In the genomic region with DNA sequence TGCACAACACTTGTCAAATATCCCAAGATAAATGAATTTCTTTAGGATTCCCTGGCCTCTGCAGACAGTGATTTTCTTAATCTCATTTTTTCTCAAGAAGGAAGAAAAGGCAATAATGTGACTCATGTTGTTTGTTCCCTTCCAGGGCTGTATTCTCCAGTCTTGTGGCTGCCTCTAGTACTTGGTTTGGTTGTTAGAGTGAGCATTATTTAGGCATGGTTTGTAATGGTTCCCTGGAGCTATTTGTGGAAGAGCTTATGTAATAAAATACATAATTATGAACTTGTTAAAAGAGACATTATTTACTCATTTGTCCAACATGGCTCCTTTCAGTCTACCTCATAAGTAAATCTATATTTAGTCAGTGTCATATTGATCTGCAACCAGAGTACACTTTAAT, we compare ENCODE assay signal across 22 cellular contexts.
DNase-seq lines count a peak whose midpoint lies in the region; ATAC-seq and TF ChIP-seq lines count a peak whose summit lies in the region.
"Had no signal": no experiment of that assay in that cellular context is flagged by ENCODE, and none has a peak within 500 bp of the region (broad histone marks: within the 10 kb centered on the region; RNA-seq: fewer than 3 reads in every experiment).

No MANE protein-coding gene starts in this region.

- intact Hi-C loops in right lobe of liver (cut with DNase I), result no loop called here

- TF ChIP-seq POLR2A in right lobe of liver (IDR thresholded peaks at IDR 0.05), result no peak

- no peak overlapping the region for H3K18ac ChIP-seq in mesenchymal stem cell (ENCODE audit: low read depth in 1 of 2, low read length in 2 of 2)

- H3K14ac ChIP-seq in mesenchymal stem cell (ENCODE audit: low read length in 2 of 2), result no peak overlapping the region

- TF ChIP-seq CTCF in right lobe of liver (IDR thresholded peaks at IDR 0.05), result no peak

- no peak overlapping the region for H2BK15ac ChIP-seq in mesenchymal stem cell (ENCODE audit: low read depth, poor library complexity, severe bottlenecking)

- H2BK5ac ChIP-seq in mesenchymal stem cell (ENCODE audit: low read depth, low read length, poor library complexity, severe bottlenecking), result no peak overlapping the region

- no peak overlapping the region for H2BK120ac ChIP-seq in mesenchymal stem cell (ENCODE audit: low read depth, low read length)

- H3K9ac ChIP-seq in adipocyte (ENCODE audit: low read length), result no peak overlapping the region
- no peak overlapping the region for H3K9ac ChIP-seq in mesenchymal stem cell (ENCODE audit: low read length)

- H3K27ac ChIP-seq in mesenchymal stem cell (ENCODE audit: low read length, poor library complexity, severe bottlenecking) (no peak overlapping the region), right lobe of liver (no peak overlapping the region)
- H3K27ac ChIP-seq: body of pancreas, epithelial cell of prostate, tibial artery had no signal

- no peak overlapping the region for H3K4me3 ChIP-seq in adipocyte (ENCODE audit: low read length)
- no peak overlapping the region for H3K4me3 ChIP-seq in mesenchymal stem cell (ENCODE audit: insufficient read depth in 1 of 2, low read depth in 1 of 2, low read length in 2 of 2)
- H3K4me3 ChIP-seq in right lobe of liver, result no peak overlapping the region
- H3K4me3 ChIP-seq: body of pancreas, tibial artery had no signal

- H3K27me3 ChIP-seq in adipocyte (replicated peaks; ENCODE audit: control insufficient read depth, insufficient read depth, low read length) (no peaks in the 10 kb centered on the region), mesenchymal stem cell (ENCODE audit: control insufficient read depth in 1 of 2, insufficient read depth in 1 of 2, low read length in 2 of 2) (no peaks in the 10 kb centered on the region), right lobe of liver (no peaks in the 10 kb centered on the region)
- H3K27me3 ChIP-seq: body of pancreas, tibial artery had no signal

- DNase-seq in NCI-H1105 treated with DMSO at 0.1 percent for 48 hours (lab: John Stamatoyannopoulos, UW) (peak; percentile 41), NCI-H1105 (lab: John Stamatoyannopoulos, UW) (no peak), NCI-H146 treated with DMSO at 0.1 percent for 48 hours (lab: John Stamatoyannopoulos, UW; ENCODE audit: unreplicated experiment) (peak; percentile 90), adipocyte (ENCODE audit: low read depth) (peak; percentile 35), mesenchymal stem cell (peak; percentile 40), right lobe of liver (no peak)
- DNase-seq: activated CD4-positive, alpha-beta memory T cell treated with anti-CD3 and anti-CD28 coated beads, Interleukin-2, amount 10 ng/mL, durations not matched to agents 7 days and 5 days; activated naive CD4-positive, alpha-beta T cell treated with anti-CD3 and anti-CD28 coated beads, Interleukin-2, amount 50 U/mL, for 16 hours; activated T-cell treated with anti-CD3 and anti-CD28 coated beads, Interleukin-2, amount 50 U/mL, for 24 hours; body of pancreas; C1 segment of cervical spinal cord; cortex of kidney; MV-4-11; occipital lobe; right cardiac atrium; Right ventricle myocardium superior; stimulated activated naive CD4-positive, alpha-beta T cell; tibial artery had no signal

- no peak overlapping the region for H2AK5ac ChIP-seq in mesenchymal stem cell (ENCODE audit: low read length, severe bottlenecking)

- ATAC-seq in HG03439 (IDR thresholded peaks at IDR 0.05; ENCODE audit: unreplicated experiment) (no peak), right lobe of liver (no peak), GM21423 (IDR thresholded peaks at IDR 0.05; ENCODE audit: unreplicated experiment) (no peak)
- ATAC-seq: body of pancreas, right cardiac atrium, WTC11 had no signal

- no peak overlapping the region for H4K8ac ChIP-seq in mesenchymal stem cell (ENCODE audit: low read length)

- no peak overlapping the region for H2BK12ac ChIP-seq in mesenchymal stem cell (ENCODE audit: low read length in 2 of 2)

- H2AFZ ChIP-seq in mesenchymal stem cell (ENCODE audit: low read depth, low read length), result no peak overlapping the region

- no peaks in the 10 kb centered on the region for H3K9me3 ChIP-seq in adipocyte (ENCODE audit: control insufficient read depth, low read length)
- no peaks in the 10 kb centered on the region for H3K9me3 ChIP-seq in mesenchymal stem cell (ENCODE audit: control insufficient read depth, low read length)
- H3K9me3 ChIP-seq in right lobe of liver, result no peaks in the 10 kb centered on the region
- H3K9me3 ChIP-seq: body of pancreas, tibial artery had no signal

- H3K79me1 ChIP-seq in mesenchymal stem cell (replicated peaks; ENCODE audit: low read length, poor library complexity, severe bottlenecking), result no peaks in the 10 kb centered on the region

- no peak overlapping the region for H3K4ac ChIP-seq in mesenchymal stem cell (ENCODE audit: low read depth in 1 of 2, low read length in 2 of 2)

- H3K4me2 ChIP-seq in mesenchymal stem cell (ENCODE audit: low read length, poor library complexity, severe bottlenecking), result no peak overlapping the region

- peaks cover 12% of the 10 kb centered on the region for H3K4me1 ChIP-seq in adipocyte (ENCODE audit: control insufficient read depth, insufficient read depth, low read length)
- peaks cover 2% of the 10 kb centered on the region for H3K4me1 ChIP-seq in mesenchymal stem cell (ENCODE audit: control insufficient read depth, insufficient read depth, low read depth, low read length)
- no peaks in the 10 kb centered on the region for H3K4me1 ChIP-seq in right lobe of liver
- H3K4me1 ChIP-seq: body of pancreas, tibial artery had no signal

- H3K36me3 ChIP-seq in adipocyte (ENCODE audit: control insufficient read depth, insufficient read depth, low read length, severe bottlenecking), result no peaks in the 10 kb centered on the region
- no peaks in the 10 kb centered on the region for H3K36me3 ChIP-seq in mesenchymal stem cell (ENCODE audit: control insufficient read depth in 1 of 2, insufficient read depth in 2 of 2, low read depth in 1 of 2, low read length in 2 of 2)
- H3K36me3 ChIP-seq in right lobe of liver, result no peaks in the 10 kb centered on the region
- H3K36me3 ChIP-seq: tibial artery had no signal

- no peak overlapping the region for H4K91ac ChIP-seq in mesenchymal stem cell (ENCODE audit: low read length)

- H3K23ac ChIP-seq in mesenchymal stem cell (ENCODE audit: low read length in 2 of 2), result no peak overlapping the region

Comparison
In these comparisons a context has a peak if more than half of its experiments do, and no peak if none do; other contexts are left out.
1. DNase-seq: peak in NCI-H1105 treated with DMSO at 0.1 percent for 48 hours (single experiment), NCI-H146 treated with DMSO at 0.1 percent for 48 hours (single experiment), adipocyte (single experiment) and mesenchymal stem cell (single experiment); none in NCI-H1105 (single experiment) and right lobe of liver (0 of 3).